28 cellular contexts compared by ENCODE assay signal in genomic region chr10:130717088-130717487, GRCh38.
"Had no signal": no experiment of that assay in that cellular context is flagged by ENCODE, and none has a peak within 500 bp of the region (broad histone marks: within the 10 kb centered on the region; RNA-seq: fewer than 3 reads in every experiment).

No MANE protein-coding gene starts in this region.

- H3K27ac ChIP-seq: esophagus muscularis mucosa, foreskin keratinocyte, gastroesophageal sphincter, heart left ventricle, hepatocyte, ovary, right atrium auricular region, stomach, thyroid gland, vagina had no signal

- H3K79me2 ChIP-seq: hepatocyte had no signal

- H3K36me3 Mint-ChIP-seq: memory B cell; mesothelial cell of epicardium; naive thymus-derived CD4-positive, alpha-beta T cell; stimulated activated effector memory CD8-positive, alpha-beta T cell treated with anti-CD3 and anti-CD28 coated beads, Interleukin-12 subunit alpha, Interleukin-12 subunit beta, amount 100 ng/mL, for 72 hours had no signal

- H3K9me3 Mint-ChIP-seq: mesothelial cell of epicardium had no signal

- H3K4me2 ChIP-seq: hepatocyte, smooth muscle cell had no signal

- H3K27me3 Mint-ChIP-seq: memory B cell had no signal

- H3K4me3 Mint-ChIP-seq: memory B cell; mesothelial cell of epicardium; naive thymus-derived CD4-positive, alpha-beta T cell; nephron; stimulated activated effector memory CD8-positive, alpha-beta T cell treated with anti-CD3 and anti-CD28 coated beads, Interleukin-12 subunit alpha, Interleukin-12 subunit beta, amount 100 ng/mL, for 72 hours had no signal

- H3K4me1 Mint-ChIP-seq: memory B cell; naive thymus-derived CD4-positive, alpha-beta T cell; nephron; stimulated activated effector memory CD8-positive, alpha-beta T cell treated with anti-CD3 and anti-CD28 coated beads, Interleukin-12 subunit alpha, Interleukin-12 subunit beta, amount 100 ng/mL, for 72 hours had no signal

- H3K9me3 ChIP-seq: esophagus muscularis mucosa, gastroesophageal sphincter, heart left ventricle, ovary, right atrium auricular region, stomach, thyroid gland, vagina had no signal

- H3K36me3 ChIP-seq: esophagus muscularis mucosa, gastroesophageal sphincter, heart left ventricle, ovary, right atrium auricular region, stomach, thyroid gland, vagina had no signal

- ATAC-seq: foreskin keratinocyte; gastroesophageal sphincter; heart left ventricle; naive thymus-derived CD4-positive, alpha-beta T cell; sciatic nerve; stimulated activated effector memory CD8-positive, alpha-beta T cell treated with anti-CD3 and anti-CD28 coated beads, Interleukin-12 subunit alpha, Interleukin-12 subunit beta, amount 100 ng/mL, for 72 hours had no signal

- H2AFZ ChIP-seq: hepatocyte had no signal

- H3K27ac Mint-ChIP-seq: memory B cell; mesothelial cell of epicardium; naive thymus-derived CD4-positive, alpha-beta T cell; nephron; stimulated activated effector memory CD8-positive, alpha-beta T cell treated with anti-CD3 and anti-CD28 coated beads, Interleukin-12 subunit alpha, Interleukin-12 subunit beta, amount 100 ng/mL, for 72 hours had no signal

- H3K4me3 ChIP-seq: dorsolateral prefrontal cortex, esophagus muscularis mucosa, gastroesophageal sphincter, heart left ventricle, hepatocyte, lung, ovary, right atrium auricular region, smooth muscle cell, stomach, thyroid gland, vagina had no signal

- DNase-seq: effector CD4-positive, alpha-beta T cell; foreskin keratinocyte; heart left ventricle; kidney; naive thymus-derived CD4-positive, alpha-beta T cell; occipital lobe; ovary; stimulated activated CD4-positive, alpha-beta T cell treated with anti-CD3 and anti-CD28 coated beads, Interleukin-2, amount 100 ng/mL, for 24 hours; stimulated activated CD4-positive, alpha-beta T cell treated with anti-CD3 and anti-CD28 coated beads, Interleukin-4, amount 100 ng/mL, for 24 hours; stimulated activated naive CD4-positive, alpha-beta T cell treated with Interleukin-2 at 50 U/mL for 16 hours; stomach; thyroid gland; trophoblast cell had no signal

- H3K27me3 ChIP-seq: foreskin keratinocyte, hepatocyte, ovary, right atrium auricular region, thyroid gland, vagina had no signal

- FAIRE-seq: colon, endothelial cell of umbilical vein, kidney had no signal
